Comparison of ENCODE assay signal across 8 cellular contexts in the genomic region with DNA sequence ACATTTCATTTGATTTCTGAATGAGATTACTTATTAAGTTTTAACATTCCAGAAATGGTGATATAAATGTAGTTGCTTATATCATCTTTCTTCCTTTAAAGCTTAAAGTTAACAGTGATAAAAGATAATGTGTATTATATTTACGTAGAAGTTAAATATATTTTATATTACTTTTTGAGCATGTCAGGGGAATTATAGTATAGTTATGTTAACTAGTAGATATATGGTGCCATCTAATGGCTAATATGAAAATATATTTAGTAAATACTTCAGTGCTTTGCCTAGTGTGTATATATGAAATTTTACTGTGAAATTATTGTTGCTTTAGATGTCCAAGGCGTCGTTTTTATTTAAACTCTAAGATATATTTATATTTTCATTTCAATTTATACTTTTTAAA. TPM values are rescaled to one million over a fixed set of nuclear protein-coding genes. Genes with fewer than 3 reads are reported as not detected.
DNase-seq lines count a peak whose midpoint lies in the region; ATAC-seq and TF ChIP-seq lines count a peak whose summit lies in the region.

No MANE protein-coding gene starts in this region.

- CTCF ChIA-PET in PC-9 (lab: Charles Lee) = interaction anchor here (0.6 to 1.3 kb wide), 5 partner anchors 99 to 413 kb away, joined by 3 to 4 read pairs (median 3); no protein-coding TSS in a partner anchor

- no peaks in the 10 kb centered on the region for H3K36me3 ChIP-seq in PC-9 (ENCODE audit: low read depth)

- H3K4me1 ChIP-seq in PC-9 (replicated peaks; ENCODE audit: insufficient read depth) = peaks cover 15% of the 10 kb centered on the region

- H2AFZ ChIP-seq in PC-9 = no peak overlapping the region

- POLR2A ChIA-PET in PC-9 (lab: Charles Lee; ENCODE audit: unreplicated experiment) = no interaction called here

- intact Hi-C loops in PC-9 (cut with micrococcal nuclease; ENCODE audit: unreplicated experiment) = loop anchor here (1.0 to 2.0 kb wide), 3 partner anchors 93 to 129 kb away; no protein-coding TSS in a partner anchor

- DNase-seq in AG09309 (ENCODE audit: low read depth) (no peak), HCEC 1CT (peak; percentile 55), PC-9 (no peak), fibroblast of villous mesenchyme (ENCODE audit: low read depth) (peak; percentile 29), T-helper 1 cell (no peak)
- DNase-seq in activated CD8-positive, alpha-beta memory T cell treated with anti-CD3 and anti-CD28 coated beads for 24 hours = no peak

- no peak for ATAC-seq in GM21360 (IDR thresholded peaks at IDR 0.05; ENCODE audit: unreplicated experiment)
- no peak for ATAC-seq in GM18867 (IDR thresholded peaks at IDR 0.05; ENCODE audit: unreplicated experiment)

- no peaks in the 10 kb centered on the region for H3K9me2 ChIP-seq in PC-9 (ENCODE audit: insufficient read depth)

- peak overlapping the region; percentile 21; the same call in 1 of the 2 replicates for H3K4me2 ChIP-seq in PC-9

- H3K79me2 ChIP-seq in PC-9 (ENCODE audit: low read depth) = no peaks in the 10 kb centered on the region

- no peaks in the 10 kb centered on the region for H4K20me1 ChIP-seq in PC-9 (ENCODE audit: insufficient read depth)

- H3F3A ChIP-seq in PC-9 (ENCODE audit: insufficient read depth, low read depth) = 0 out of 2 replicates have a peak, but pooled peaks cover 2% of the 10 kb centered on the region

- H3K27me3 ChIP-seq in PC-9 (ENCODE audit: insufficient read depth, low read depth) = no peaks in the 10 kb centered on the region

- TF ChIP-seq CTCF in AG09309 (IDR thresholded peaks at IDR 0.05; ENCODE audit: control insufficient read depth, insufficient read depth, low read depth, low read length, missing control alignments) (peak; percentile 8), PC-9 (conservative IDR thresholded peaks at IDR 0.05) (peak; percentile 69; the same call in 1 of the 2 replicates), fibroblast of villous mesenchyme (IDR thresholded peaks at IDR 0.05; ENCODE audit: insufficient read depth, low read depth, low read length) (peak; percentile 13)

- no TSS peak for BruUV-seq in PC-9 (replicated peaks; lab: Mats Ljungman, UMichigan)

- no peaks in the 10 kb centered on the region for H3K9me3 ChIP-seq in PC-9 (ENCODE audit: insufficient read depth, low read depth)

- H3K4me3 ChIP-seq in AG09309 (ENCODE audit: control insufficient read depth, low read depth, low read length) (no peak overlapping the region), PC-9 (no peak overlapping the region), fibroblast of villous mesenchyme (ENCODE audit: low read depth, low read length) (no peak overlapping the region)

- H3K27ac ChIP-seq in PC-9 = peak overlapping the region; percentile 63

RNA-seq across cellular contexts. Expression of gene SYT14, which starts 51.5 kb away (rescaled TPM):
- total RNA-seq in PC-9 (2021) = 0.80 and 1.4 TPM in 2 replicates
- total RNA-seq in fibroblast of villous mesenchyme = 3.5 and 3.9 TPM in 2 replicates

Comparison
In these comparisons a context has a peak if more than half of its experiments do, and no peak if none do; other contexts are left out.
1. DNase-seq: peak in HCEC 1CT (single experiment) and fibroblast of villous mesenchyme (single experiment); none in AG09309 (single experiment), PC-9 (0 of 2), activated CD8-positive, alpha-beta memory T cell treated with anti-CD3 and anti-CD28 coated beads for 24 hours (single experiment) and T-helper 1 cell (0 of 5).
2. CTCF ChIP-seq: peak in every context shown above with its lines; median percentile 69 in PC-9; 13 in fibroblast of villous mesenchyme; 8 in AG09309.